9 cellular contexts compared by ENCODE assay signal in genomic region chr22:25746012-25746373, GRCh38. TPM values are rescaled to one million over a fixed set of nuclear protein-coding genes. Genes with fewer than 3 reads are reported as not detected.
A peak's percentile ranks its signal among the peaks of the same experiment; 100 is the strongest.
DNase-seq lines count a peak whose midpoint lies in the region; ATAC-seq and TF ChIP-seq lines count a peak whose summit lies in the region.
"Had no signal": no experiment of that assay in that cellular context is flagged by ENCODE, and none has a peak within 500 bp of the region (broad histone marks: within the 10 kb centered on the region; RNA-seq: fewer than 3 reads in every experiment).

No MANE protein-coding gene starts in this region.

- no peaks in the 10 kb centered on the region for H3K4me1 ChIP-seq in naive thymus-derived CD4-positive, alpha-beta T cell (ENCODE audit: control insufficient read depth in 2 of 2, insufficient read depth in 2 of 2, low read length in 2 of 2)

- ATAC-seq in naive thymus-derived CD4-positive, alpha-beta T cell: peak; percentile 21
- no peak for ATAC-seq in natural killer cell treated with Interleukin-12 subunit alpha and Interleukin-12 subunit beta and Interleukin-15 and Interleukin-18, amount 100 ng/mL, for 72 hours
- ATAC-seq: naive thymus-derived CD8-positive, alpha-beta T cell had no signal

- POLR2A ChIA-PET in naive thymus-derived CD4-positive, alpha-beta T cell (lab: Charles Lee): no interaction called here

- peaks cover 0 to 11% (median 0%) of the 10 kb centered on the region in 5 donors for H3K27me3 Mint-ChIP-seq in naive thymus-derived CD4-positive, alpha-beta T cell
- H3K27me3 Mint-ChIP-seq in natural killer cell treated with Interleukin-12 subunit alpha and Interleukin-12 subunit beta and Interleukin-15 and Interleukin-18, amount 100 ng/mL, for 72 hours: peaks cover 15 to 23% of the 10 kb centered on the region in 2 donors

- TF ChIP-seq CTCF in astrocyte of the spinal cord (IDR thresholded peaks at IDR 0.05; ENCODE audit: low read depth, low read length): no peak

- DNase-seq in Daoy (ENCODE audit: low read depth): peak; percentile 29
- DNase-seq in NCI-H226: peak; percentile 48
- peak; percentile 68 for DNase-seq in astrocyte of the spinal cord (ENCODE audit: low read depth, low spot score)
- DNase-seq in naive thymus-derived CD4-positive, alpha-beta T cell: no peak
- DNase-seq in SW 1271 (lab: John Stamatoyannopoulos, UW): no peak
- DNase-seq in retina: no peak
- no peak for DNase-seq in natural killer cell treated with Interleukin-12 subunit alpha and Interleukin-12 subunit beta and Interleukin-15 and Interleukin-18, amount 100 ng/mL, for 72 hours (ENCODE audit: low spot score)
- DNase-seq: naive thymus-derived CD8-positive, alpha-beta T cell; NCI-H1105 treated with DMSO at 0.1 percent for 48 hours had no signal

- H3K4me3 Mint-ChIP-seq in naive thymus-derived CD4-positive, alpha-beta T cell: peak overlapping the region in 1 of 10 donors; percentile 56
- no peak overlapping the region for H3K4me3 Mint-ChIP-seq in natural killer cell treated with Interleukin-12 subunit alpha and Interleukin-12 subunit beta and Interleukin-15 and Interleukin-18, amount 100 ng/mL, for 72 hours
- H3K4me3 Mint-ChIP-seq: naive thymus-derived CD8-positive, alpha-beta T cell had no signal

- H3K4me1 Mint-ChIP-seq in naive thymus-derived CD4-positive, alpha-beta T cell: peaks cover 0 to 70% (median 0%) of the 10 kb centered on the region in 7 donors
- H3K4me1 Mint-ChIP-seq in natural killer cell treated with Interleukin-12 subunit alpha and Interleukin-12 subunit beta and Interleukin-15 and Interleukin-18, amount 100 ng/mL, for 72 hours (ENCODE audit: low read depth in 2 of 2): peaks cover 11 to 29% of the 10 kb centered on the region in 2 donors
- H3K4me1 Mint-ChIP-seq: naive thymus-derived CD8-positive, alpha-beta T cell had no signal

- H3K27ac ChIP-seq in naive thymus-derived CD4-positive, alpha-beta T cell (ENCODE audit: low read depth, low read length): no peak overlapping the region

- CTCF ChIA-PET in naive thymus-derived CD4-positive, alpha-beta T cell (lab: Charles Lee): interaction anchor here (0.8 kb wide), 1 partner anchor 188 kb away, joined by 3 read pairs; no protein-coding TSS in a partner anchor

- no peaks in the 10 kb centered on the region for H3K27me3 ChIP-seq in naive thymus-derived CD4-positive, alpha-beta T cell (ENCODE audit: control insufficient read depth in 2 of 2, insufficient read depth in 2 of 2, low read length in 2 of 2)

- intact Hi-C loops in naive thymus-derived CD4-positive, alpha-beta T cell (cut with micrococcal nuclease): no loop called here

- in situ Hi-C loops in astrocyte of the spinal cord (cut with HindIII; ENCODE audit: low sequenced_read_pairs): no loop called here

- peak overlapping the region in 1 of 9 donors; percentile 89 for H3K27ac Mint-ChIP-seq in naive thymus-derived CD4-positive, alpha-beta T cell
- no peak overlapping the region for H3K27ac Mint-ChIP-seq in natural killer cell treated with Interleukin-12 subunit alpha and Interleukin-12 subunit beta and Interleukin-15 and Interleukin-18, amount 100 ng/mL, for 72 hours

- no peaks in the 10 kb centered on the region for H3K36me3 ChIP-seq in naive thymus-derived CD4-positive, alpha-beta T cell (ENCODE audit: control insufficient read depth in 2 of 3, insufficient read depth in 3 of 3, low read length in 3 of 3)

- no peak overlapping the region for H3K4me3 ChIP-seq in astrocyte of the spinal cord (ENCODE audit: low read depth, low read length)
- H3K4me3 ChIP-seq in naive thymus-derived CD4-positive, alpha-beta T cell (ENCODE audit: low read length): no peak overlapping the region

- no peaks in the 10 kb centered on the region for H3K9me3 ChIP-seq in naive thymus-derived CD4-positive, alpha-beta T cell (ENCODE audit: control insufficient read depth in 2 of 3, low read length in 3 of 3)

- peaks cover 0 to 7% (median 0%) of the 10 kb centered on the region in 11 donors for H3K9me3 Mint-ChIP-seq in naive thymus-derived CD4-positive, alpha-beta T cell
- no peaks in the 10 kb centered on the region for H3K9me3 Mint-ChIP-seq in natural killer cell treated with Interleukin-12 subunit alpha and Interleukin-12 subunit beta and Interleukin-15 and Interleukin-18, amount 100 ng/mL, for 72 hours
- H3K9me3 Mint-ChIP-seq: naive thymus-derived CD8-positive, alpha-beta T cell had no signal

- peaks cover 0 to 49% (median 0%) of the 10 kb centered on the region in 5 donors for H3K36me3 Mint-ChIP-seq in naive thymus-derived CD4-positive, alpha-beta T cell
- no peaks in the 10 kb centered on the region for H3K36me3 Mint-ChIP-seq in natural killer cell treated with Interleukin-12 subunit alpha and Interleukin-12 subunit beta and Interleukin-15 and Interleukin-18, amount 100 ng/mL, for 72 hours
- H3K36me3 Mint-ChIP-seq: naive thymus-derived CD8-positive, alpha-beta T cell had no signal

RNA-seq across cellular contexts. Expression of gene MYO18B, which starts 4.0 kb away (rescaled TPM):
- total RNA-seq in Daoy (2014; rRNA removed; shearing (Covaris generic)): not detected in 2 replicates
- total RNA-seq in naive thymus-derived CD4-positive, alpha-beta T cell: under 1 TPM; 0.22 to 0.97 (median 0.42) TPM
- not detected for polyA plus RNA-seq in naive thymus-derived CD4-positive, alpha-beta T cell
- total RNA-seq in natural killer cell treated with Interleukin-12 subunit alpha and Interleukin-12 subunit beta and Interleukin-15 and Interleukin-18, amount 100 ng/mL, for 72 hours: 1 to 10 TPM in 1 of 2 donors, under 1 TPM in 1; 0.43 to 1.0 TPM

Comparison
In these comparisons a context has a peak if more than half of its experiments do, and no peak if none do; other contexts are left out.
1. DNase-seq: peak in Daoy (single experiment), NCI-H226 (single experiment) and astrocyte of the spinal cord (single experiment); none in naive thymus-derived CD4-positive, alpha-beta T cell (0 of 9), SW 1271 (0 of 2), retina (single experiment) and natural killer cell treated with Interleukin-12 subunit alpha and Interleukin-12 subunit beta and Interleukin-15 and Interleukin-18, amount 100 ng/mL, for 72 hours (single experiment).